12 cellular contexts compared by ENCODE assay signal in genomic region chr3:50606596-50606995, GRCh38. TPM values are rescaled to one million over a fixed set of nuclear protein-coding genes. Genes with fewer than 3 reads are reported as not detected.
A peak's percentile ranks its signal among the peaks of the same experiment; 100 is the strongest.
DNase-seq lines count a peak whose midpoint lies in the region; ATAC-seq and TF ChIP-seq lines count a peak whose summit lies in the region.
"Had no signal": no experiment of that assay in that cellular context is flagged by ENCODE, and none has a peak within 500 bp of the region (broad histone marks: within the 10 kb centered on the region; RNA-seq: fewer than 3 reads in every experiment).

No MANE protein-coding gene starts in this region.

- TF ChIP-seq CTCF in activated CD8-positive, alpha-beta T cell treated with anti-CD3 and anti-CD28 coated beads for 36 hours (IDR thresholded peaks at IDR 0.05) = no peak
- no peak for TF ChIP-seq CTCF in foreskin keratinocyte (conservative IDR thresholded peaks at IDR 0.05)

- intact Hi-C loops in activated CD4-positive, alpha-beta T cell treated with anti-CD3 and anti-CD28 coated beads, Interleukin-2, amount 10 ng/mL, durations not matched to agents 24 days and 14 days (cut with micrococcal nuclease) = loop anchor here (10.0 kb wide), 1 partner anchor 1648 kb away; no protein-coding TSS in a partner anchor
- intact Hi-C loops in activated CD8-positive, alpha-beta T cell treated with anti-CD3 and anti-CD28 coated beads for 36 hours (cut with micrococcal nuclease) = no loop called here
- intact Hi-C loops in left colon (cut with DNase I, micrococcal nuclease) = no loop called here

- CTCF ChIA-PET in activated CD8-positive, alpha-beta T cell treated with anti-CD3 and anti-CD28 coated beads for 36 hours (lab: Charles Lee) = interaction anchor here (13.2 to 25.1 kb wide), 2 partner anchors 17 to 34 kb away, joined by 217 to 769 read pairs; partner anchors contain the start of genes C3orf18 and HEMK1

- H3K27ac ChIP-seq in foreskin keratinocyte = no peak overlapping the region

- POLR2A ChIA-PET in activated CD8-positive, alpha-beta T cell treated with anti-CD3 and anti-CD28 coated beads for 36 hours (lab: Charles Lee) = interaction anchor here (1.2 to 25.8 kb wide), 5 partner anchors 2 to 270 kb away, joined by 3 to 2276 read pairs (median 1836); partner anchors contain the start of genes C3orf18, CISH, HEMK1 and MAPKAPK3

- no peaks in the 10 kb centered on the region for H3K9me3 Mint-ChIP-seq in activated CD4-positive, alpha-beta T cell treated with anti-CD3 and anti-CD28 coated beads, Interleukin-2, amount 10 ng/mL, durations not matched to agents 24 days and 14 days
- H3K9me3 Mint-ChIP-seq in activated CD8-positive, alpha-beta T cell treated with anti-CD3 and anti-CD28 coated beads for 36 hours = no peaks in the 10 kb centered on the region
- no peaks in the 10 kb centered on the region for H3K9me3 Mint-ChIP-seq in effector memory CD8-positive, alpha-beta T cell
- H3K9me3 Mint-ChIP-seq in stimulated activated memory B cell treated with anti-CD40 and anti-IgM and Interleukin-4, amounts not matched to agents 10 μg/mL and 1 μg/mL and 100 μg/mL, for 72 hours = no peaks in the 10 kb centered on the region

- peak overlapping the region; percentile 98 for H3K27ac Mint-ChIP-seq in activated CD4-positive, alpha-beta T cell treated with anti-CD3 and anti-CD28 coated beads, Interleukin-2, amount 10 ng/mL, durations not matched to agents 24 days and 14 days
- peak overlapping the region; percentile 100 for H3K27ac Mint-ChIP-seq in activated CD8-positive, alpha-beta T cell treated with anti-CD3 and anti-CD28 coated beads for 36 hours
- H3K27ac Mint-ChIP-seq in effector memory CD8-positive, alpha-beta T cell = peak overlapping the region; percentile 96 to 97
- H3K27ac Mint-ChIP-seq in stimulated activated memory B cell treated with anti-CD40 and anti-IgM and Interleukin-4, amounts not matched to agents 10 μg/mL and 1 μg/mL and 100 μg/mL, for 72 hours = peak overlapping the region; percentile 97

- ATAC-seq in activated CD8-positive, alpha-beta T cell treated with anti-CD3 and anti-CD28 coated beads for 36 hours = no peak
- peak; percentile 69 for ATAC-seq in effector memory CD8-positive, alpha-beta T cell (replicated peaks)
- no peak for ATAC-seq in stimulated activated memory B cell treated with anti-CD40 and anti-IgM and Interleukin-4, amounts not matched to agents 10 μg/mL and 1 μg/mL and 100 μg/mL, for 72 hours
- no peak for ATAC-seq in foreskin keratinocyte
- no peak for ATAC-seq in left colon
- ATAC-seq: Panc1, sciatic nerve had no signal

- peaks cover 44% of the 10 kb centered on the region for H3K4me1 Mint-ChIP-seq in activated CD4-positive, alpha-beta T cell treated with anti-CD3 and anti-CD28 coated beads, Interleukin-2, amount 10 ng/mL, durations not matched to agents 24 days and 14 days
- peaks cover 43% of the 10 kb centered on the region for H3K4me1 Mint-ChIP-seq in activated CD8-positive, alpha-beta T cell treated with anti-CD3 and anti-CD28 coated beads for 36 hours (ENCODE audit: low read depth)
- peaks cover 89 to 91% of the 10 kb centered on the region in 2 donors for H3K4me1 Mint-ChIP-seq in effector memory CD8-positive, alpha-beta T cell (ENCODE audit: low read depth in 2 of 2)
- H3K4me1 Mint-ChIP-seq in stimulated activated memory B cell treated with anti-CD40 and anti-IgM and Interleukin-4, amounts not matched to agents 10 μg/mL and 1 μg/mL and 100 μg/mL, for 72 hours = peaks cover 76% of the 10 kb centered on the region

- H3K36me3 Mint-ChIP-seq in activated CD4-positive, alpha-beta T cell treated with anti-CD3 and anti-CD28 coated beads, Interleukin-2, amount 10 ng/mL, durations not matched to agents 24 days and 14 days (ENCODE audit: low read depth) = peaks cover 93% of the 10 kb centered on the region
- H3K36me3 Mint-ChIP-seq in activated CD8-positive, alpha-beta T cell treated with anti-CD3 and anti-CD28 coated beads for 36 hours (ENCODE audit: low read depth) = peaks cover 92% of the 10 kb centered on the region
- peaks cover 89% of the 10 kb centered on the region for H3K36me3 Mint-ChIP-seq in effector memory CD8-positive, alpha-beta T cell (ENCODE audit: insufficient read depth)
- H3K36me3 Mint-ChIP-seq in stimulated activated memory B cell treated with anti-CD40 and anti-IgM and Interleukin-4, amounts not matched to agents 10 μg/mL and 1 μg/mL and 100 μg/mL, for 72 hours = peaks cover 86% of the 10 kb centered on the region

- H3K27me3 ChIP-seq in foreskin keratinocyte = no peaks in the 10 kb centered on the region

- peak; percentile 79 for DNase-seq in activated CD4-positive, alpha-beta T cell treated with anti-CD3 and anti-CD28 coated beads, Interleukin-2, amount 10 ng/mL, durations not matched to agents 24 days and 14 days
- DNase-seq in activated CD4-positive, alpha-beta T cell treated with anti-CD3 and anti-CD28 coated beads, Interleukin-2, amount 50 U/mL, for 1 hour = no peak
- DNase-seq in activated CD8-positive, alpha-beta T cell treated with anti-CD3 and anti-CD28 coated beads for 36 hours = peak; percentile 59
- DNase-seq in effector memory CD8-positive, alpha-beta T cell = peak; percentile 47 to 56 (median 55)
- DNase-seq in foreskin keratinocyte (no peak), left colon (no peak)
- no peak for DNase-seq in effector CD8-positive, alpha-beta T cell (lab: John Stamatoyannopoulos, UW)
- DNase-seq: MM.1S, NCI-H2171 treated with DMSO at 0.1 percent for 48 hours had no signal

- peaks cover 28% of the 10 kb centered on the region for H3K4me1 ChIP-seq in foreskin keratinocyte

- H3K4me3 Mint-ChIP-seq in activated CD4-positive, alpha-beta T cell treated with anti-CD3 and anti-CD28 coated beads, Interleukin-2, amount 10 ng/mL, durations not matched to agents 24 days and 14 days = peak overlapping the region; percentile 93
- H3K4me3 Mint-ChIP-seq in activated CD8-positive, alpha-beta T cell treated with anti-CD3 and anti-CD28 coated beads for 36 hours = peak overlapping the region; percentile 94
- H3K4me3 Mint-ChIP-seq in effector memory CD8-positive, alpha-beta T cell = peak overlapping the region; percentile 97 to 99
- H3K4me3 Mint-ChIP-seq in stimulated activated memory B cell treated with anti-CD40 and anti-IgM and Interleukin-4, amounts not matched to agents 10 μg/mL and 1 μg/mL and 100 μg/mL, for 72 hours = peak overlapping the region; percentile 63

- H3K27me3 Mint-ChIP-seq in activated CD4-positive, alpha-beta T cell treated with anti-CD3 and anti-CD28 coated beads, Interleukin-2, amount 10 ng/mL, durations not matched to agents 24 days and 14 days = no peaks in the 10 kb centered on the region
- no peaks in the 10 kb centered on the region for H3K27me3 Mint-ChIP-seq in activated CD8-positive, alpha-beta T cell treated with anti-CD3 and anti-CD28 coated beads for 36 hours
- no peaks in the 10 kb centered on the region for H3K27me3 Mint-ChIP-seq in effector memory CD8-positive, alpha-beta T cell
- no peaks in the 10 kb centered on the region for H3K27me3 Mint-ChIP-seq in stimulated activated memory B cell treated with anti-CD40 and anti-IgM and Interleukin-4, amounts not matched to agents 10 μg/mL and 1 μg/mL and 100 μg/mL, for 72 hours

RNA-seq across cellular contexts. Expression of gene CISH, which starts 5.0 kb away (rescaled TPM):
- 359 and 361 TPM in 2 replicates for total RNA-seq in activated CD4-positive, alpha-beta T cell treated with anti-CD3 and anti-CD28 coated beads, Interleukin-2, amount 10 ng/mL, durations not matched to agents 24 days and 14 days
- total RNA-seq in activated CD8-positive, alpha-beta T cell treated with anti-CD3 and anti-CD28 coated beads for 36 hours = 100 to 1,000 TPM; 307 to 308 TPM
- total RNA-seq in foreskin keratinocyte (5.7 and 6.2 TPM in 2 replicates), left colon (10 to 100 TPM; 14.4 to 19.9 TPM)
- 5.9 and 7.3 TPM in 2 replicates for polyA plus RNA-seq in foreskin keratinocyte

RNA-seq across cellular contexts. Expression of gene MAPKAPK3, which starts 10.4 kb away (rescaled TPM):
- total RNA-seq in activated CD4-positive, alpha-beta T cell treated with anti-CD3 and anti-CD28 coated beads, Interleukin-2, amount 10 ng/mL, durations not matched to agents 24 days and 14 days = 199 and 207 TPM in 2 replicates
- total RNA-seq in activated CD8-positive, alpha-beta T cell treated with anti-CD3 and anti-CD28 coated beads for 36 hours = 100 to 1,000 TPM; 204 to 205 TPM
- total RNA-seq in foreskin keratinocyte (115 and 118 TPM in 2 replicates), left colon (10 to 100 TPM; 31.7 to 33.6 TPM)
- polyA plus RNA-seq in foreskin keratinocyte = 104 and 110 TPM in 2 replicates

RNA-seq across cellular contexts. Expression of gene HEMK1, which starts 37.3 kb away (rescaled TPM):
- total RNA-seq in activated CD4-positive, alpha-beta T cell treated with anti-CD3 and anti-CD28 coated beads, Interleukin-2, amount 10 ng/mL, durations not matched to agents 24 days and 14 days = 62.9 and 66.0 TPM in 2 replicates
- 100 to 1,000 TPM in 1 of 2 experiments, 10 to 100 TPM in 1; 97.1 to 101 TPM for total RNA-seq in activated CD8-positive, alpha-beta T cell treated with anti-CD3 and anti-CD28 coated beads for 36 hours
- total RNA-seq in foreskin keratinocyte = 20.5 and 24.5 TPM in 2 replicates
- 23.5 and 26.5 TPM in 2 replicates for polyA plus RNA-seq in foreskin keratinocyte
- 10 to 100 TPM; 21.9 to 24.8 TPM for total RNA-seq in left colon

RNA-seq across cellular contexts. Expression of gene C3orf18, which starts 39.0 kb away (rescaled TPM):
- total RNA-seq in activated CD4-positive, alpha-beta T cell treated with anti-CD3 and anti-CD28 coated beads, Interleukin-2, amount 10 ng/mL, durations not matched to agents 24 days and 14 days = 32.6 and 35.4 TPM in 2 replicates
- total RNA-seq in activated CD8-positive, alpha-beta T cell treated with anti-CD3 and anti-CD28 coated beads for 36 hours = 10 to 100 TPM; 37.9 to 41.3 TPM
- total RNA-seq in foreskin keratinocyte (5.0 and 5.4 TPM in 2 replicates), left colon (1 to 10 TPM; 2.1 to 2.8 TPM)
- 3.8 and 4.0 TPM in 2 replicates for polyA plus RNA-seq in foreskin keratinocyte

Comparison
In these comparisons a context has a peak if more than half of its experiments do, and no peak if none do; other contexts are left out.
1. DNase-seq: peak in activated CD4-positive, alpha-beta T cell treated with anti-CD3 and anti-CD28 coated beads, Interleukin-2, amount 10 ng/mL, durations not matched to agents 24 days and 14 days (single experiment), activated CD8-positive, alpha-beta T cell treated with anti-CD3 and anti-CD28 coated beads for 36 hours (single experiment) and effector memory CD8-positive, alpha-beta T cell (3 of 3); none in activated CD4-positive, alpha-beta T cell treated with anti-CD3 and anti-CD28 coated beads, Interleukin-2, amount 50 U/mL, for 1 hour (single experiment), foreskin keratinocyte (0 of 2), effector CD8-positive, alpha-beta T cell (single experiment) and left colon (0 of 2).
2. RNA of gene CISH, which starts 5.0 kb away (total RNA-seq): 359 to 361 TPM in activated CD4-positive, alpha-beta T cell treated with anti-CD3 and anti-CD28 coated beads, Interleukin-2, amount 10 ng/mL, durations not matched to agents 24 days and 14 days and 307 to 308 TPM in activated CD8-positive, alpha-beta T cell treated with anti-CD3 and anti-CD28 coated beads for 36 hours; 14.4 to 19.9 TPM in left colon and 5.7 to 6.2 TPM in foreskin keratinocyte; every median in the first group is over 10 times any median in the second.
3. Peak in every context shown above with its lines, with median percentiles within 50 percentile points of each other: H3K27ac Mint-ChIP-seq and H3K4me3 Mint-ChIP-seq.